In genomic region chr12:51855586-51856428, GRCh38 we compare ENCODE assay signal across 12 cellular contexts. TPM values are rescaled to one million over a fixed set of nuclear protein-coding genes. Genes with fewer than 3 reads are reported as not detected.
DNase-seq lines count a peak whose midpoint lies in the region; ATAC-seq and TF ChIP-seq lines count a peak whose summit lies in the region.
"Had no signal": no experiment of that assay in that cellular context is flagged by ENCODE, and none has a peak within 500 bp of the region (broad histone marks: within the 10 kb centered on the region; RNA-seq: fewer than 3 reads in every experiment).

No MANE protein-coding gene starts in this region.

- H3K9me3 ChIP-seq in left ventricle myocardium inferior (replicated peaks), result no peaks in the 10 kb centered on the region

- no peaks in the 10 kb centered on the region for H3K36me3 ChIP-seq in left ventricle myocardium inferior

- H3K4me3 Mint-ChIP-seq in activated T-helper 2 cell treated with anti-CD3 and anti-CD28 coated beads, Interferon-gamma antibody, Interleukin-2, Interleukin-4, amounts not matched to agents 10 μg/mL and 5 μg/mL and 100 μg/mL, durations not matched to agents 14 hours and 24 hours and 36 hours (ENCODE audit: low read depth), result no peak overlapping the region

- ATAC-seq in omental fat pad (ENCODE audit: low FRiP score) (peak; percentile 32), GM21529 (IDR thresholded peaks at IDR 0.05; ENCODE audit: unreplicated experiment) (no peak)

- intact Hi-C loops in left ventricle myocardium inferior (cut with micrococcal nuclease), result no loop called here
- intact Hi-C loops in activated T-helper 2 cell treated with anti-CD3 and anti-CD28 coated beads, Interferon-gamma antibody, Interleukin-2, Interleukin-4, amounts not matched to agents 10 μg/mL and 5 μg/mL and 100 μg/mL, durations not matched to agents 14 hours and 24 hours and 36 hours (cut with micrococcal nuclease), result no loop called here

- H3K4me3 ChIP-seq in left ventricle myocardium inferior, result peak overlapping the region; percentile 54

- H3K27me3 ChIP-seq in left ventricle myocardium inferior (ENCODE audit: low read depth), result peaks cover 37% of the 10 kb centered on the region

- H3K27me3 Mint-ChIP-seq in activated T-helper 2 cell treated with anti-CD3 and anti-CD28 coated beads, Interferon-gamma antibody, Interleukin-2, Interleukin-4, amounts not matched to agents 10 μg/mL and 5 μg/mL and 100 μg/mL, durations not matched to agents 14 hours and 24 hours and 36 hours (ENCODE audit: low read depth), result peaks cover 24% of the 10 kb centered on the region

- peak overlapping the region; percentile 64 for H3K27ac ChIP-seq in left ventricle myocardium inferior (replicated peaks)

- H3K36me3 Mint-ChIP-seq in activated T-helper 2 cell treated with anti-CD3 and anti-CD28 coated beads, Interferon-gamma antibody, Interleukin-2, Interleukin-4, amounts not matched to agents 10 μg/mL and 5 μg/mL and 100 μg/mL, durations not matched to agents 14 hours and 24 hours and 36 hours (ENCODE audit: low read depth), result no peaks in the 10 kb centered on the region

- no peaks in the 10 kb centered on the region for H3K4me1 Mint-ChIP-seq in activated T-helper 2 cell treated with anti-CD3 and anti-CD28 coated beads, Interferon-gamma antibody, Interleukin-2, Interleukin-4, amounts not matched to agents 10 μg/mL and 5 μg/mL and 100 μg/mL, durations not matched to agents 14 hours and 24 hours and 36 hours (ENCODE audit: low read depth)

- H3K4me1 ChIP-seq in left ventricle myocardium inferior, result peaks cover 25% of the 10 kb centered on the region

- no peak for TF ChIP-seq CTCF in left ventricle myocardium inferior (IDR thresholded peaks at IDR 0.05; ENCODE audit: borderline replicate concordance)
- TF ChIP-seq CTCF in omental fat pad (IDR thresholded peaks at IDR 0.05), result no peak

- no peak overlapping the region for H3K27ac Mint-ChIP-seq in activated T-helper 2 cell treated with anti-CD3 and anti-CD28 coated beads, Interferon-gamma antibody, Interleukin-2, Interleukin-4, amounts not matched to agents 10 μg/mL and 5 μg/mL and 100 μg/mL, durations not matched to agents 14 hours and 24 hours and 36 hours

- no peaks in the 10 kb centered on the region for H3K9me3 Mint-ChIP-seq in activated T-helper 2 cell treated with anti-CD3 and anti-CD28 coated beads, Interferon-gamma antibody, Interleukin-2, Interleukin-4, amounts not matched to agents 10 μg/mL and 5 μg/mL and 100 μg/mL, durations not matched to agents 14 hours and 24 hours and 36 hours

- DNase-seq in COLO829 (ENCODE audit: low spot score), result peak; percentile 85
- peak; percentile 50 for DNase-seq in SW480 (ENCODE audit: low spot score)
- peak; percentile 54 for DNase-seq in left ventricle myocardium inferior
- no peak for DNase-seq in omental fat pad (ENCODE audit: low spot score)
- DNase-seq in activated T-helper 2 cell treated with anti-CD3 and anti-CD28 coated beads, Interferon-gamma antibody, Interleukin-2, Interleukin-4, amounts not matched to agents 10 μg/mL and 5 μg/mL and 100 μg/mL, durations not matched to agents 14 hours and 24 hours and 36 hours (ENCODE audit: low spot score), result no peak
- DNase-seq in DMS79 (lab: John Stamatoyannopoulos, UW), result no peak
- DNase-seq in activated gamma-delta T cell (lab: John Stamatoyannopoulos, UW), result no peak
- DNase-seq: activated effector memory CD4-positive, alpha-beta T cell treated with Interleukin-2 at 50 U/mL for 16 hours; NCI-H2029 treated with DMSO at 0.1 percent for 48 hours had no signal

RNA-seq across cellular contexts. Expression of gene FIGNL2, which starts 7.3 kb away (rescaled TPM):
- total RNA-seq in left ventricle myocardium inferior, result 0.30 TPM
- under 1 TPM in 3 of 4 donors, not detected in 1; 0.24 to 0.63 (median 0.63) TPM for total RNA-seq in omental fat pad
- total RNA-seq in activated T-helper 2 cell treated with anti-CD3 and anti-CD28 coated beads, Interferon-gamma antibody, Interleukin-2, Interleukin-4, amounts not matched to agents 10 μg/mL and 5 μg/mL and 100 μg/mL, durations not matched to agents 14 hours and 24 hours and 36 hours, result 0.30 TPM in 2 replicates

RNA-seq across cellular contexts. Expression of gene ANKRD33, which starts 32.1 kb away (rescaled TPM):
- not detected for total RNA-seq in left ventricle myocardium inferior
- not detected for total RNA-seq in omental fat pad
- total RNA-seq in activated T-helper 2 cell treated with anti-CD3 and anti-CD28 coated beads, Interferon-gamma antibody, Interleukin-2, Interleukin-4, amounts not matched to agents 10 μg/mL and 5 μg/mL and 100 μg/mL, durations not matched to agents 14 hours and 24 hours and 36 hours, result not detected in 2 replicates
- total RNA-seq: T-helper 2 cell treated with Interferon-gamma antibody and Interleukin-4, amounts not matched to agents 100 ng/mL and 5 ng/mL, for 36 hours; urinary bladder had no signal

RNA-seq across cellular contexts. Expression of gene ACVRL1, which starts 51.5 kb away (rescaled TPM):
- total RNA-seq in left ventricle myocardium inferior (36.9 TPM), omental fat pad (100 to 1,000 TPM in 3 of 4 donors, 10 to 100 TPM in 1; 69.3 to 593 (median 113) TPM)
- not detected in 2 replicates for total RNA-seq in activated T-helper 2 cell treated with anti-CD3 and anti-CD28 coated beads, Interferon-gamma antibody, Interleukin-2, Interleukin-4, amounts not matched to agents 10 μg/mL and 5 μg/mL and 100 μg/mL, durations not matched to agents 14 hours and 24 hours and 36 hours
- total RNA-seq: T-helper 2 cell treated with Interferon-gamma antibody and Interleukin-4, amounts not matched to agents 100 ng/mL and 5 ng/mL, for 36 hours had no signal

Comparison
In these comparisons a context has a peak if more than half of its experiments do, and no peak if none do; other contexts are left out.
1. DNase-seq: peak in COLO829 (single experiment), SW480 (single experiment) and left ventricle myocardium inferior (single experiment); none in omental fat pad (single experiment), activated T-helper 2 cell treated with anti-CD3 and anti-CD28 coated beads, Interferon-gamma antibody, Interleukin-2, Interleukin-4, amounts not matched to agents 10 μg/mL and 5 μg/mL and 100 μg/mL, durations not matched to agents 14 hours and 24 hours and 36 hours (single experiment), DMS79 (single experiment) and activated gamma-delta T cell (single experiment).
2. RNA of gene ACVRL1, which starts 51.5 kb away (total RNA-seq): 69.3 to 593 TPM in omental fat pad and 36.9 TPM in left ventricle myocardium inferior (single experiment); not detected in activated T-helper 2 cell treated with anti-CD3 and anti-CD28 coated beads, Interferon-gamma antibody, Interleukin-2, Interleukin-4, amounts not matched to agents 10 μg/mL and 5 μg/mL and 100 μg/mL, durations not matched to agents 14 hours and 24 hours and 36 hours; every median in the first group is over 10 times any median in the second.